In the genomic region with DNA sequence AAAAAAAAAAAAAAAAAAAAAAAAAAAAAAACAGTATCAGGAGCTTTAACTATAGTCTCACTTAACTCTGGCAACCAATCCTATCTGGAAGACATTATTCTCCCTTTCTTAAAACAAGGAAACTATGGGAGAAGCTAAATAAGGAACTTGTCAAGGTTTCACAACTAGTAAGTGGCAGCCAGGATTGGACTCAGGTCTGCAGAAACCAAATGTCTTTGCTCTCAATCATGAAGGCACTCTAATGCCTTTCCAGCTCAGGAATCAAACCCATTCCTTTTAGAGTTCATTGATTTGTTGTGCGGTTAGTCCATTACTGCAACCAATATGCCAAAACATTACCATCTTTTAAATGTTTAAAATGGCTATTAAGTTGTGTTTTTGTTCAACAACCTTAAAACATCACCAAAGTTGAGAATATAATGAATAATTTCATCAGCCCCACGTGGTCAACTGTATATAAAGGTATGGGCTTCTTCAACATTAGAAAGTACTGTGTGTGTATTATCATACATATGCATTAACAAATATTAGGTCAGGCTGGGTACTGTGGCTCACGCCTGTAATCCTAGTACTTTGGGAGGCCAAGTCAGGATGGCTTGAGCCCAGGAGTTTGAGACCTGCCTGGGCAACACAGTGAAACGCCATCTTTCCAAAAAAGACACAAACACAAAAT, we compare ENCODE assay signal across 9 cellular contexts. TPM values are rescaled to one million over a fixed set of nuclear protein-coding genes. Genes with fewer than 3 reads are reported as not detected.
DNase-seq lines count a peak whose midpoint lies in the region; ATAC-seq and TF ChIP-seq lines count a peak whose summit lies in the region.
"Had no signal": no experiment of that assay in that cellular context is flagged by ENCODE, and none has a peak within 500 bp of the region (broad histone marks: within the 10 kb centered on the region; RNA-seq: fewer than 3 reads in every experiment).

No MANE protein-coding gene starts in this region.

- H3K27me3 Mint-ChIP-seq in activated CD4-positive, alpha-beta T cell treated with anti-CD3 and anti-CD28 coated beads for 36 hours = no peaks in the 10 kb centered on the region
- no peaks in the 10 kb centered on the region for H3K27me3 Mint-ChIP-seq in stimulated activated memory B cell treated with anti-CD40 and anti-IgM and Interleukin-4, amounts not matched to agents 10 μg/mL and 1 μg/mL and 100 μg/mL, for 72 hours

- peak overlapping the region; percentile 100 for H3K4me3 Mint-ChIP-seq in activated CD4-positive, alpha-beta T cell treated with anti-CD3 and anti-CD28 coated beads for 36 hours
- peak overlapping the region; percentile 82 for H3K4me3 Mint-ChIP-seq in stimulated activated memory B cell treated with anti-CD40 and anti-IgM and Interleukin-4, amounts not matched to agents 10 μg/mL and 1 μg/mL and 100 μg/mL, for 72 hours

- H3K9me2 ChIP-seq in SU-DHL-6 (replicated peaks; ENCODE audit: insufficient read depth, low read length) = no peaks in the 10 kb centered on the region

- intact Hi-C loops in activated CD4-positive, alpha-beta T cell treated with anti-CD3 and anti-CD28 coated beads for 36 hours (cut with DNase I, micrococcal nuclease) = loop anchor here in 1 of 2 experiments (5.0 kb wide), 1 partner anchor 873 kb away; a partner anchor contains a TSS

- H3K4me1 Mint-ChIP-seq in activated CD4-positive, alpha-beta T cell treated with anti-CD3 and anti-CD28 coated beads for 36 hours = peaks cover 44% of the 10 kb centered on the region
- H3K4me1 Mint-ChIP-seq in stimulated activated memory B cell treated with anti-CD40 and anti-IgM and Interleukin-4, amounts not matched to agents 10 μg/mL and 1 μg/mL and 100 μg/mL, for 72 hours = peaks cover 31% of the 10 kb centered on the region

- H3K9me3 Mint-ChIP-seq in activated CD4-positive, alpha-beta T cell treated with anti-CD3 and anti-CD28 coated beads for 36 hours (ENCODE audit: low read depth) = no peaks in the 10 kb centered on the region
- H3K9me3 Mint-ChIP-seq in stimulated activated memory B cell treated with anti-CD40 and anti-IgM and Interleukin-4, amounts not matched to agents 10 μg/mL and 1 μg/mL and 100 μg/mL, for 72 hours = no peaks in the 10 kb centered on the region

- no peak for DNase-seq in activated CD4-positive, alpha-beta T cell treated with anti-CD3 and anti-CD28 coated beads for 36 hours
- DNase-seq in activated CD4-positive, alpha-beta T cell treated with anti-CD3 and anti-CD28 coated beads for 4 hours = no peak
- DNase-seq in fibroblast of villous mesenchyme (ENCODE audit: low read depth) = peak; percentile 2
- no peak for DNase-seq in NCI-H2107 treated with DMSO at 0.1 percent for 48 hours (lab: John Stamatoyannopoulos, UW; ENCODE audit: unreplicated experiment)
- DNase-seq: aorta had no signal

- TF ChIP-seq CTCF in SU-DHL-6 (IDR thresholded peaks at IDR 0.05; ENCODE audit: insufficient read depth, low read length, poor library complexity, severe bottlenecking) = no peak
- no peak for TF ChIP-seq CTCF in fibroblast of villous mesenchyme (IDR thresholded peaks at IDR 0.05; ENCODE audit: insufficient read depth, low read depth, low read length)

- peak overlapping the region; percentile 86 for H3K4me3 ChIP-seq in SU-DHL-6 (ENCODE audit: insufficient read depth, low read length, poor library complexity, severe bottlenecking)
- peak overlapping the region; percentile 99 for H3K4me3 ChIP-seq in fibroblast of villous mesenchyme (ENCODE audit: low read depth, low read length)

- H2AFZ ChIP-seq in SU-DHL-6 (ENCODE audit: low read depth, low read length, severe bottlenecking) = no peak overlapping the region

- peaks cover 4% of the 10 kb centered on the region; the same call in 1 of the 2 replicates for H4K20me1 ChIP-seq in SU-DHL-6 (ENCODE audit: low read depth, low read length)

- peak overlapping the region; percentile 94 for H3K9ac ChIP-seq in SU-DHL-6 (ENCODE audit: low read length)

- H3K36me3 ChIP-seq in SU-DHL-6 (ENCODE audit: low read length) = peaks cover 3% of the 10 kb centered on the region; the same call in 1 of the 2 replicates

- H3K9me3 ChIP-seq in SU-DHL-6 (ENCODE audit: insufficient read depth, low read length) = no peaks in the 10 kb centered on the region

- H3K36me3 Mint-ChIP-seq in activated CD4-positive, alpha-beta T cell treated with anti-CD3 and anti-CD28 coated beads for 36 hours (ENCODE audit: low read depth) = peaks cover 31% of the 10 kb centered on the region
- peaks cover 6% of the 10 kb centered on the region for H3K36me3 Mint-ChIP-seq in stimulated activated memory B cell treated with anti-CD40 and anti-IgM and Interleukin-4, amounts not matched to agents 10 μg/mL and 1 μg/mL and 100 μg/mL, for 72 hours

- peaks cover 61% of the 10 kb centered on the region for H3K79me2 ChIP-seq in SU-DHL-6 (ENCODE audit: insufficient read depth, low read length)

- H3K27me3 ChIP-seq in SU-DHL-6 (ENCODE audit: low read length) = no peaks in the 10 kb centered on the region

- H3K27ac ChIP-seq in SU-DHL-6 (ENCODE audit: low read depth, low read length) = peak overlapping the region; percentile 10; the same call in 1 of the 2 replicates

- peak overlapping the region; percentile 74 for H3K4me2 ChIP-seq in SU-DHL-6 (ENCODE audit: low read depth, low read length, poor library complexity, severe bottlenecking)

- POLR2A ChIA-PET in activated CD4-positive, alpha-beta T cell treated with anti-CD3 and anti-CD28 coated beads for 36 hours (lab: Charles Lee) = no interaction called here

- ATAC-seq in activated CD4-positive, alpha-beta T cell treated with anti-CD3 and anti-CD28 coated beads for 36 hours = no peak
- ATAC-seq in stimulated activated memory B cell treated with anti-CD40 and anti-IgM and Interleukin-4, amounts not matched to agents 10 μg/mL and 1 μg/mL and 100 μg/mL, for 72 hours = no peak
- ATAC-seq in HG03045 (IDR thresholded peaks at IDR 0.05; ENCODE audit: unreplicated experiment) = no peak
- ATAC-seq in HG02981 (IDR thresholded peaks at IDR 0.05; ENCODE audit: unreplicated experiment) = no peak

- peaks cover 10% of the 10 kb centered on the region; the same call in 1 of the 2 replicates for H3F3A ChIP-seq in SU-DHL-6 (ENCODE audit: insufficient read depth)

- CTCF ChIA-PET in activated CD4-positive, alpha-beta T cell treated with anti-CD3 and anti-CD28 coated beads for 36 hours (lab: Charles Lee) = interaction anchor here (1.1 kb wide), 1 partner anchor 45 kb away, joined by 3 read pairs; a partner anchor contains a TSS

- peak overlapping the region; percentile 98 for H3K27ac Mint-ChIP-seq in activated CD4-positive, alpha-beta T cell treated with anti-CD3 and anti-CD28 coated beads for 36 hours
- peak overlapping the region; percentile 98 for H3K27ac Mint-ChIP-seq in stimulated activated memory B cell treated with anti-CD40 and anti-IgM and Interleukin-4, amounts not matched to agents 10 μg/mL and 1 μg/mL and 100 μg/mL, for 72 hours

RNA-seq across cellular contexts. Expression of a gene that starts 1.5 kb away (rescaled TPM):
- 100 to 1,000 TPM; 229 to 301 TPM for total RNA-seq in activated CD4-positive, alpha-beta T cell treated with anti-CD3 and anti-CD28 coated beads for 36 hours
- total RNA-seq in fibroblast of villous mesenchyme = 155 and 193 TPM in 2 replicates

RNA-seq across cellular contexts. Expression of a gene that starts 44.8 kb away (rescaled TPM):
- total RNA-seq in activated CD4-positive, alpha-beta T cell treated with anti-CD3 and anti-CD28 coated beads for 36 hours = 10 to 100 TPM; 24.5 to 26.9 TPM
- total RNA-seq in fibroblast of villous mesenchyme = 20.3 and 36.7 TPM in 2 replicates

RNA-seq across cellular contexts. Expression of a gene that starts 49.1 kb away (rescaled TPM):
- 10 to 100 TPM; 59.9 to 86.6 TPM for total RNA-seq in activated CD4-positive, alpha-beta T cell treated with anti-CD3 and anti-CD28 coated beads for 36 hours
- total RNA-seq in fibroblast of villous mesenchyme = 87.0 and 96.7 TPM in 2 replicates
